Comparison of ENCODE assay signal across 2 cellular contexts in the genomic region with DNA sequence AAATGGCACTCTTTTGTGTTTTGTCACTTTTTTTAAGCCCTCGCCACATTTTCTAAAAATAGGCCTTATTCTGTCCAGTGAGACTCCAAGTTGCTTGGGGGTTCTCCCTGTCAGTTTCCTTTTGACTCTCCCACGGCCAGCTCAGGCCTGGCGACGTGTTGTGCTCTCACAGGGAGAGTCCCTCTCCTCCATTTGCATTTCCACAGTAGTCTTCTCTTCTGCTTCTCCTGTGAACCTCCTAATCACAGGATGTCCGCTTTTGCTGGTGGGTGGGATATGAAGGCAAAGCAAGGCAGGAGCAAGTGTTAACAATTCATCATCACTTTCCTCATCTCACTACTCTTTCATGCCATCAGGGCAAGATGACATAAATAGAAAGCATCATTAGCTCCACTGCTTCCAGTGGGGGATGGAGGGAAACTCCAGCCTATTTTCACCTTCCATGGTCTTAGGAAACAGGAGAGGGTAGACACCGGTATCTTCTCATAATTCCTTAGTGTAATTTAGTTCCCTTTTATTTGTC.
TF ChIP-seq lines count a peak whose summit lies in the region.

No MANE protein-coding gene starts in this region.

TF ChIP-seq in GM12878, 131 proteins besides CTCF, POLR2A, EP300 and RAD21 (continued from another document and continues in another):
- TF ChIP-seq, protein P1, sequence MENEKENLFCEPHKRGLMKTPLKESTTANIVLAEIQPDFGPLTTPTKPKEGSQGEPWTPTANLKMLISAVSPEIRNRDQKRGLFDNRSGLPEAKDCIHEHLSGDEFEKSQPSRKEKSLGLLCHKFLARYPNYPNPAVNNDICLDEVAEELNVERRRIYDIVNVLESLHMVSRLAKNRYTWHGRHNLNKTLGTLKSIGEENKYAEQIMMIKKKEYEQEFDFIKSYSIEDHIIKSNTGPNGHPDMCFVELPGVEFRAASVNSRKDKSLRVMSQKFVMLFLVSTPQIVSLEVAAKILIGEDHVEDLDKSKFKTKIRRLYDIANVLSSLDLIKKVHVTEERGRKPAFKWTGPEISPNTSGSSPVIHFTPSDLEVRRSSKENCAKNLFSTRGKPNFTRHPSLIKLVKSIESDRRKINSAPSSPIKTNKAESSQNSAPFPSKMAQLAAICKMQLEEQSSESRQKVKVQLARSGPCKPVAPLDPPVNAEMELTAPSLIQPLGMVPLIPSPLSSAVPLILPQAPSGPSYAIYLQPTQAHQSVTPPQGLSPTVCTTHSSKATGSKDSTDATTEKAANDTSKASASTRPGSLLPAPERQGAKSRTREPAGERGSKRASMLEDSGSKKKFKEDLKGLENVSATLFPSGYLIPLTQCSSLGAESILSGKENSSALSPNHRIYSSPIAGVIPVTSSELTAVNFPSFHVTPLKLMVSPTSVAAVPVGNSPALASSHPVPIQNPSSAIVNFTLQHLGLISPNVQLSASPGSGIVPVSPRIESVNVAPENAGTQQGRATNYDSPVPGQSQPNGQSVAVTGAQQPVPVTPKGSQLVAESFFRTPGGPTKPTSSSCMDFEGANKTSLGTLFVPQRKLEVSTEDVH (IDR thresholded peaks at IDR 0.05; ENCODE audit: low read depth, partially characterized antibody): peak; percentile 46
- TF ChIP-seq CREB1 (IDR thresholded peaks at IDR 0.05; ENCODE audit: low read depth) (peak; percentile 75), STAT1 (conservative IDR thresholded peaks at IDR 0.05) (no peak), FOS (IDR thresholded peaks at IDR 0.05; ENCODE audit: borderline replicate concordance, extremely low read depth, insufficient read length) (no peak), BACH1 (IDR thresholded peaks at IDR 0.05; ENCODE audit: borderline replicate concordance) (peak; percentile 89), POLR2AphosphoS5 (IDR thresholded peaks at IDR 0.05; ENCODE audit: low read length) (no peak; the same call in none of the 2 replicates), ETV6 (conservative IDR thresholded peaks at IDR 0.05 in 1 of 2, IDR thresholded peaks at IDR 0.05 in 1 of 2; ENCODE audit: borderline replicate concordance in 1 of 2, low read depth in 1 of 2) (peak in 1 of 2 experiments; percentile 93; a peak in 2 of 4 replicates), SP1 (IDR thresholded peaks at IDR 0.05; ENCODE audit: low read depth, low read length) (peak; percentile 60), WRNIP1 (IDR thresholded peaks at IDR 0.05; ENCODE audit: borderline replicate concordance, low read depth, low read length) (0 out of 2 replicates have a peak, but pooled peaks have one; percentile 65), CBX5 (IDR thresholded peaks at IDR 0.05; ENCODE audit: low read depth) (peak; percentile 43; the same call in 1 of the 2 replicates), RAD51 (IDR thresholded peaks at IDR 0.05) (peak; percentile 54), TCF12 (IDR thresholded peaks at IDR 0.05; ENCODE audit: low read depth, low read length) (peak; percentile 80), CHD4 (IDR thresholded peaks at IDR 0.05) (no peak), ZNF24 (IDR thresholded peaks at IDR 0.05) (peak; percentile 85), HCFC1 (IDR thresholded peaks at IDR 0.05; ENCODE audit: low read length) (no peak), GABPA (IDR thresholded peaks at IDR 0.05; ENCODE audit: low read depth) (peak; percentile 65; the same call in 1 of the 2 replicates), HDGF (IDR thresholded peaks at IDR 0.05) (peak; percentile 93; the same call in 1 of the 2 replicates), MTA3 (IDR thresholded peaks at IDR 0.05; ENCODE audit: borderline replicate concordance, low read length) (peak; percentile 54; the same call in 1 of the 2 replicates), SMAD1 (IDR thresholded peaks at IDR 0.05; ENCODE audit: low read depth, partially characterized antibody) (peak; percentile 81), FOXK2 (IDR thresholded peaks at IDR 0.05) (no peak), SMC3 (IDR thresholded peaks at IDR 0.05; ENCODE audit: borderline replicate concordance, low read length) (peak; percentile 28; the same call in 1 of the 2 replicates), FOXM1 (IDR thresholded peaks at IDR 0.05; ENCODE audit: low read depth, low read length) (peak; percentile 95), RCOR1 (conservative IDR thresholded peaks at IDR 0.05; ENCODE audit: low read depth, low read length) (peak; percentile 59; the same call in 1 of the 2 replicates), BHLHE40 (IDR thresholded peaks at IDR 0.05; ENCODE audit: borderline replicate concordance in 1 of 2, low read depth in 2 of 2, low read length in 1 of 2) (peak; percentile 89 to 92), MEF2B (IDR thresholded peaks at IDR 0.05; ENCODE audit: partially characterized antibody, poor library complexity, severe bottlenecking) (peak; percentile 98), SUPT20H (IDR thresholded peaks at IDR 0.05; ENCODE audit: borderline replicate concordance, control insufficient read depth, low read depth, low read length) (no peak), MYC (IDR thresholded peaks at IDR 0.05; ENCODE audit: insufficient read depth, insufficient read length, insufficient replicate concordance, low read length, severe bottlenecking) (no peak), EED (IDR thresholded peaks at IDR 0.05; ENCODE audit: low read depth) (peak; percentile 96)
- TF ChIP-seq, protein P2, sequence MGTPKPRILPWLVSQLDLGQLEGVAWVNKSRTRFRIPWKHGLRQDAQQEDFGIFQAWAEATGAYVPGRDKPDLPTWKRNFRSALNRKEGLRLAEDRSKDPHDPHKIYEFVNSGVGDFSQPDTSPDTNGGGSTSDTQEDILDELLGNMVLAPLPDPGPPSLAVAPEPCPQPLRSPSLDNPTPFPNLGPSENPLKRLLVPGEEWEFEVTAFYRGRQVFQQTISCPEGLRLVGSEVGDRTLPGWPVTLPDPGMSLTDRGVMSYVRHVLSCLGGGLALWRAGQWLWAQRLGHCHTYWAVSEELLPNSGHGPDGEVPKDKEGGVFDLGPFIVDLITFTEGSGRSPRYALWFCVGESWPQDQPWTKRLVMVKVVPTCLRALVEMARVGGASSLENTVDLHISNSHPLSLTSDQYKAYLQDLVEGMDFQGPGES (IDR thresholded peaks at IDR 0.05): 0 out of 2 replicates have a peak, but pooled peaks have one; percentile 23

TF ChIP-seq in WTC11, 78 proteins besides CTCF, POLR2A, EP300 and RAD21 (continued from another document and continues in another):
- TF ChIP-seq, protein P3, sequence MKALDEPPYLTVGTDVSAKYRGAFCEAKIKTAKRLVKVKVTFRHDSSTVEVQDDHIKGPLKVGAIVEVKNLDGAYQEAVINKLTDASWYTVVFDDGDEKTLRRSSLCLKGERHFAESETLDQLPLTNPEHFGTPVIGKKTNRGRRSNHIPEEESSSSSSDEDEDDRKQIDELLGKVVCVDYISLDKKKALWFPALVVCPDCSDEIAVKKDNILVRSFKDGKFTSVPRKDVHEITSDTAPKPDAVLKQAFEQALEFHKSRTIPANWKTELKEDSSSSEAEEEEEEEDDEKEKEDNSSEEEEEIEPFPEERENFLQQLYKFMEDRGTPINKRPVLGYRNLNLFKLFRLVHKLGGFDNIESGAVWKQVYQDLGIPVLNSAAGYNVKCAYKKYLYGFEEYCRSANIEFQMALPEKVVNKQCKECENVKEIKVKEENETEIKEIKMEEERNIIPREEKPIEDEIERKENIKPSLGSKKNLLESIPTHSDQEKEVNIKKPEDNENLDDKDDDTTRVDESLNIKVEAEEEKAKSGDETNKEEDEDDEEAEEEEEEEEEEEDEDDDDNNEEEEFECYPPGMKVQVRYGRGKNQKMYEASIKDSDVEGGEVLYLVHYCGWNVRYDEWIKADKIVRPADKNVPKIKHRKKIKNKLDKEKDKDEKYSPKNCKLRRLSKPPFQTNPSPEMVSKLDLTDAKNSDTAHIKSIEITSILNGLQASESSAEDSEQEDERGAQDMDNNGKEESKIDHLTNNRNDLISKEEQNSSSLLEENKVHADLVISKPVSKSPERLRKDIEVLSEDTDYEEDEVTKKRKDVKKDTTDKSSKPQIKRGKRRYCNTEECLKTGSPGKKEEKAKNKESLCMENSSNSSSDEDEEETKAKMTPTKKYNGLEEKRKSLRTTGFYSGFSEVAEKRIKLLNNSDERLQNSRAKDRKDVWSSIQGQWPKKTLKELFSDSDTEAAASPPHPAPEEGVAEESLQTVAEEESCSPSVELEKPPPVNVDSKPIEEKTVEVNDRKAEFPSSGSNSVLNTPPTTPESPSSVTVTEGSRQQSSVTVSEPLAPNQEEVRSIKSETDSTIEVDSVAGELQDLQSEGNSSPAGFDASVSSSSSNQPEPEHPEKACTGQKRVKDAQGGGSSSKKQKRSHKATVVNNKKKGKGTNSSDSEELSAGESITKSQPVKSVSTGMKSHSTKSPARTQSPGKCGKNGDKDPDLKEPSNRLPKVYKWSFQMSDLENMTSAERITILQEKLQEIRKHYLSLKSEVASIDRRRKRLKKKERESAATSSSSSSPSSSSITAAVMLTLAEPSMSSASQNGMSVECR (CRISPR knock-in tag; IDR thresholded peaks at IDR 0.05; ENCODE audit: borderline replicate concordance): no peak
- TF ChIP-seq SP1 (CRISPR knock-in tag; conservative IDR thresholded peaks at IDR 0.05) (no peak), NR1H2 (CRISPR knock-in tag; IDR thresholded peaks at IDR 0.05) (no peak), ATF2 (CRISPR knock-in tag; IDR thresholded peaks at IDR 0.05; ENCODE audit: borderline replicate concordance, low read depth) (no peak), ERG (CRISPR knock-in tag; IDR thresholded peaks at IDR 0.05) (no peak), ZNF396 (CRISPR knock-in tag; IDR thresholded peaks at IDR 0.05; ENCODE audit: borderline replicate concordance) (no peak), FOXP1 (CRISPR knock-in tag; IDR thresholded peaks at IDR 0.05; ENCODE audit: borderline replicate concordance) (no peak)
- TF ChIP-seq, protein P4, sequence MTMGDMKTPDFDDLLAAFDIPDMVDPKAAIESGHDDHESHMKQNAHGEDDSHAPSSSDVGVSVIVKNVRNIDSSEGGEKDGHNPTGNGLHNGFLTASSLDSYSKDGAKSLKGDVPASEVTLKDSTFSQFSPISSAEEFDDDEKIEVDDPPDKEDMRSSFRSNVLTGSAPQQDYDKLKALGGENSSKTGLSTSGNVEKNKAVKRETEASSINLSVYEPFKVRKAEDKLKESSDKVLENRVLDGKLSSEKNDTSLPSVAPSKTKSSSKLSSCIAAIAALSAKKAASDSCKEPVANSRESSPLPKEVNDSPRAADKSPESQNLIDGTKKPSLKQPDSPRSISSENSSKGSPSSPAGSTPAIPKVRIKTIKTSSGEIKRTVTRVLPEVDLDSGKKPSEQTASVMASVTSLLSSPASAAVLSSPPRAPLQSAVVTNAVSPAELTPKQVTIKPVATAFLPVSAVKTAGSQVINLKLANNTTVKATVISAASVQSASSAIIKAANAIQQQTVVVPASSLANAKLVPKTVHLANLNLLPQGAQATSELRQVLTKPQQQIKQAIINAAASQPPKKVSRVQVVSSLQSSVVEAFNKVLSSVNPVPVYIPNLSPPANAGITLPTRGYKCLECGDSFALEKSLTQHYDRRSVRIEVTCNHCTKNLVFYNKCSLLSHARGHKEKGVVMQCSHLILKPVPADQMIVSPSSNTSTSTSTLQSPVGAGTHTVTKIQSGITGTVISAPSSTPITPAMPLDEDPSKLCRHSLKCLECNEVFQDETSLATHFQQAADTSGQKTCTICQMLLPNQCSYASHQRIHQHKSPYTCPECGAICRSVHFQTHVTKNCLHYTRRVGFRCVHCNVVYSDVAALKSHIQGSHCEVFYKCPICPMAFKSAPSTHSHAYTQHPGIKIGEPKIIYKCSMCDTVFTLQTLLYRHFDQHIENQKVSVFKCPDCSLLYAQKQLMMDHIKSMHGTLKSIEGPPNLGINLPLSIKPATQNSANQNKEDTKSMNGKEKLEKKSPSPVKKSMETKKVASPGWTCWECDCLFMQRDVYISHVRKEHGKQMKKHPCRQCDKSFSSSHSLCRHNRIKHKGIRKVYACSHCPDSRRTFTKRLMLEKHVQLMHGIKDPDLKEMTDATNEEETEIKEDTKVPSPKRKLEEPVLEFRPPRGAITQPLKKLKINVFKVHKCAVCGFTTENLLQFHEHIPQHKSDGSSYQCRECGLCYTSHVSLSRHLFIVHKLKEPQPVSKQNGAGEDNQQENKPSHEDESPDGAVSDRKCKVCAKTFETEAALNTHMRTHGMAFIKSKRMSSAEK (CRISPR knock-in tag; IDR thresholded peaks at IDR 0.05; ENCODE audit: borderline replicate concordance): no peak
- TF ChIP-seq, protein P5, sequence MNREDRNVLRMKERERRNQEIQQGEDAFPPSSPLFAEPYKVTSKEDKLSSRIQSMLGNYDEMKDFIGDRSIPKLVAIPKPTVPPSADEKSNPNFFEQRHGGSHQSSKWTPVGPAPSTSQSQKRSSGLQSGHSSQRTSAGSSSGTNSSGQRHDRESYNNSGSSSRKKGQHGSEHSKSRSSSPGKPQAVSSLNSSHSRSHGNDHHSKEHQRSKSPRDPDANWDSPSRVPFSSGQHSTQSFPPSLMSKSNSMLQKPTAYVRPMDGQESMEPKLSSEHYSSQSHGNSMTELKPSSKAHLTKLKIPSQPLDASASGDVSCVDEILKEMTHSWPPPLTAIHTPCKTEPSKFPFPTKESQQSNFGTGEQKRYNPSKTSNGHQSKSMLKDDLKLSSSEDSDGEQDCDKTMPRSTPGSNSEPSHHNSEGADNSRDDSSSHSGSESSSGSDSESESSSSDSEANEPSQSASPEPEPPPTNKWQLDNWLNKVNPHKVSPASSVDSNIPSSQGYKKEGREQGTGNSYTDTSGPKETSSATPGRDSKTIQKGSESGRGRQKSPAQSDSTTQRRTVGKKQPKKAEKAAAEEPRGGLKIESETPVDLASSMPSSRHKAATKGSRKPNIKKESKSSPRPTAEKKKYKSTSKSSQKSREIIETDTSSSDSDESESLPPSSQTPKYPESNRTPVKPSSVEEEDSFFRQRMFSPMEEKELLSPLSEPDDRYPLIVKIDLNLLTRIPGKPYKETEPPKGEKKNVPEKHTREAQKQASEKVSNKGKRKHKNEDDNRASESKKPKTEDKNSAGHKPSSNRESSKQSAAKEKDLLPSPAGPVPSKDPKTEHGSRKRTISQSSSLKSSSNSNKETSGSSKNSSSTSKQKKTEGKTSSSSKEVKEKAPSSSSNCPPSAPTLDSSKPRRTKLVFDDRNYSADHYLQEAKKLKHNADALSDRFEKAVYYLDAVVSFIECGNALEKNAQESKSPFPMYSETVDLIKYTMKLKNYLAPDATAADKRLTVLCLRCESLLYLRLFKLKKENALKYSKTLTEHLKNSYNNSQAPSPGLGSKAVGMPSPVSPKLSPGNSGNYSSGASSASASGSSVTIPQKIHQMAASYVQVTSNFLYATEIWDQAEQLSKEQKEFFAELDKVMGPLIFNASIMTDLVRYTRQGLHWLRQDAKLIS (CRISPR knock-in tag; IDR thresholded peaks at IDR 0.05; ENCODE audit: borderline replicate concordance): no peak
